8 cellular contexts compared by ENCODE assay signal in the genomic region with DNA sequence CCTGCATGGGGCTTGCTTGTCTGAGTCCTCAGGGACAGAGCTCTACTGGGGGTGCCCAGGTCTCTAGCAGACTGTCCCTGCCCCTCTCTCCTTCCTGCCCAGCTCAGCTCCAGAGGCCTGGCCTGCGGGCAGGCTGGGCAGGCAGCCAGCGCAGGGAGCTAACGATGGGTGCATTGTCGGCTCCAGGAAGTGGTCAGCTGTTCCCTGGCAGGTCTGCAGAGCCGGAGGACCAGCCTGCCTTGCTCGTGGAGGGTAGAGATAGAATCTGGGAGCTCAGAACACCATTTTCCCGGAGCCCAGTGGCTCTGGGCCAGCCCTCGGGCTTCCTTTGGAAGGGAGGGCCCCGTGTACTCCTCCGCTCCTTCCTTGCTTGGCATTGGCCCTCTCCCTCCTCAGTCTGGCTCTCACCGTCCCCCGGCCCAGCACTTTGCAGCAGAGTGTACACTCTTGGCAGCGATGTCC.
DNase-seq lines count a peak whose midpoint lies in the region; ATAC-seq, FAIRE-seq and TF ChIP-seq lines count a peak whose summit lies in the region.

No MANE protein-coding gene starts in this region.

- H3K27me3 ChIP-seq in K562 (ENCODE audit: control insufficient read depth in 2 of 2, insufficient read depth in 2 of 2, low read length in 2 of 2), result peaks cover 14 to 59% of the 10 kb centered on the region in 2 experiments
- no peaks in the 10 kb centered on the region for H3K27me3 ChIP-seq in keratinocyte (ENCODE audit: control insufficient read depth, extremely low read depth, insufficient read depth, low read length)

- dilution Hi-C loops in keratinocyte (cut with MboI; ENCODE audit: extremely low pct_ligation_motif_present, low sequenced_read_pairs), result loop anchor here (25.0 kb wide), 1 partner anchor 106 kb away; no protein-coding TSS in a partner anchor

- H3K79me2 ChIP-seq in K562 (ENCODE audit: control insufficient read depth, insufficient read depth, low read length) (no peaks in the 10 kb centered on the region), keratinocyte (ENCODE audit: control insufficient read depth, insufficient read depth, low read length) (no peaks in the 10 kb centered on the region)

- H3K4me2 ChIP-seq in K562 (ENCODE audit: insufficient read depth, low read length), result no peak overlapping the region
- H3K4me2 ChIP-seq in keratinocyte (ENCODE audit: control insufficient read depth, extremely low read depth, insufficient read depth, low read depth, low read length), result peak overlapping the region; percentile 38

- H3K4me1 ChIP-seq in K562 (replicated peaks in 1 of 2; ENCODE audit: control insufficient read depth in 2 of 2, insufficient read depth in 2 of 2, low read length in 2 of 2) (no peaks in the 10 kb centered on the region; a peak in 2 of 5 replicates), keratinocyte (ENCODE audit: control insufficient read depth, extremely low read depth, insufficient read depth, low read length) (peaks cover 27% of the 10 kb centered on the region)

- no peak overlapping the region for H3K27ac ChIP-seq in K562 (ENCODE audit: extremely low read depth, low read depth, low read length)
- peak overlapping the region; percentile 41 for H3K27ac ChIP-seq in keratinocyte (ENCODE audit: control insufficient read depth, insufficient read depth, low read length)

- in situ Hi-C loops in K562 (cut with MboI), result no loop called here

- DNase-seq in HT1080 (ENCODE audit: low read depth) (peak; percentile 97), K562 (ENCODE audit: extremely low read depth in 1 of 4, low spot score in 3 of 4) (no peak), keratinocyte (ENCODE audit: low read depth, low spot score) (no peak), stromal cell of bone marrow (ENCODE audit: low read depth) (peak; percentile 77), NCI-H510A (lab: John Stamatoyannopoulos, UW) (no peak), NCI-H146 treated with DMSO at 0.1 percent for 48 hours (lab: John Stamatoyannopoulos, UW; ENCODE audit: unreplicated experiment) (no peak)
- DNase-seq in activated CD8-positive, alpha-beta memory T cell treated with anti-CD3 and anti-CD28 coated beads, Interleukin-2, amount 50 U/mL, for 48 hours, result no peak

- H2AFZ ChIP-seq in K562 (ENCODE audit: low read depth, low read length), result no peak overlapping the region
- H2AFZ ChIP-seq in keratinocyte (ENCODE audit: control insufficient read depth, low read length), result peak overlapping the region; percentile 15

- intact Hi-C loops in K562 (cut with micrococcal nuclease), result no loop called here

- H3K9me1 ChIP-seq in K562 (ENCODE audit: control insufficient read depth, insufficient read depth, low read length) (no peaks in the 10 kb centered on the region), keratinocyte (ENCODE audit: control insufficient read depth, extremely low read depth, insufficient read depth, low read length) (no peaks in the 10 kb centered on the region)

- CTCF ChIA-PET in K562 (lab: Yijun Ruan, JAX; ENCODE audit: low intra/inter-chr PET ratio), result no interaction called here

- no peak overlapping the region for H3K9ac ChIP-seq in K562 (ENCODE audit: insufficient read depth in 1 of 2, low read depth in 2 of 2, low read length in 2 of 2)
- peak overlapping the region; percentile 42 for H3K9ac ChIP-seq in keratinocyte (ENCODE audit: control insufficient read depth, extremely low read depth, insufficient read depth, low read length)

- ATAC-seq in K562 (no peak), HG03342 (IDR thresholded peaks at IDR 0.05; ENCODE audit: unreplicated experiment) (no peak)

- H3K9me3 ChIP-seq in K562 (replicated peaks; ENCODE audit: control insufficient read depth, insufficient read depth, low read depth, low read length) (no peaks in the 10 kb centered on the region), keratinocyte (ENCODE audit: control insufficient read depth, low read depth, low read length) (no peaks in the 10 kb centered on the region)

- no peak for FAIRE-seq in K562 (lab: Jason Lieb, UNC)
- peak; percentile 62 for FAIRE-seq in keratinocyte (lab: Jason Lieb, UNC)

- TF ChIP-seq CTCF in K562 (IDR thresholded peaks at IDR 0.05 in 2 of 3, conservative IDR thresholded peaks at IDR 0.05 in 1 of 3; ENCODE audit: insufficient read depth in 2 of 3, low read depth in 1 of 3, low read length in 3 of 3) (no peak), keratinocyte (optimal IDR thresholded peaks at IDR 0.05 in 1 of 3, IDR thresholded peaks at IDR 0.05 in 1 of 3, conservative IDR thresholded peaks at IDR 0.05 in 1 of 3; ENCODE audit: extremely low read depth in 1 of 3, insufficient read depth in 2 of 3, low read length in 3 of 3) (no peak)

- POLR2A ChIA-PET in K562 (lab: Yijun Ruan, JAX), result interaction anchor here (0.7 to 1.4 kb wide), 3 partner anchors 8 to 10 kb away, joined by 3 to 7 read pairs (median 4); no protein-coding TSS in a partner anchor

- TF ChIP-seq RAD21 in K562 (CRISPR knock-in tag; conservative IDR thresholded peaks at IDR 0.05 in 1 of 2, IDR thresholded peaks at IDR 0.05 in 1 of 2), result no peak

- BruUV-seq in K562 (replicated peaks; lab: Mats Ljungman, UMichigan), result no TSS peak

- no peaks in the 10 kb centered on the region for H3K36me3 ChIP-seq in K562 (ENCODE audit: control insufficient read depth, insufficient read depth, low read length)
- H3K36me3 ChIP-seq in keratinocyte (ENCODE audit: control insufficient read depth in 2 of 2, extremely low read depth in 1 of 2, insufficient read depth in 2 of 2, low read length in 2 of 2), result peaks cover 5 to 13% of the 10 kb centered on the region in 2 experiments

- no peak for TF ChIP-seq EP300 in K562 (IDR thresholded peaks at IDR 0.05; ENCODE audit: low read length)

- H3K4me3 ChIP-seq in K562 (no peak overlapping the region), keratinocyte (ENCODE audit: control insufficient read depth in 2 of 3, extremely low read depth in 1 of 3, insufficient read depth in 2 of 3, low read depth in 1 of 3, low read length in 3 of 3) (no peak overlapping the region)

- 3% methylated on average over 13 of the region's 13 CpGs for WGBS in K562 (ENCODE audit: insufficient coverage, low coverage, missing lambda C conversion rate)

- H4K20me1 ChIP-seq in K562 (replicated peaks; ENCODE audit: control insufficient read depth, insufficient read depth, low read length), result no peaks in the 10 kb centered on the region
- H4K20me1 ChIP-seq in keratinocyte (ENCODE audit: control insufficient read depth, extremely low read depth, insufficient read depth, low read length), result no peaks in the 10 kb centered on the region

- no peak for TF ChIP-seq POLR2A in K562 (conservative IDR thresholded peaks at IDR 0.05)

TF ChIP-seq in K562, 482 proteins besides CTCF, POLR2A, EP300 and RAD21:
- TF ChIP-seq FUS (optimal IDR thresholded peaks at IDR 0.05; ENCODE audit: low read depth, low read length) (no peak), KLF6 (CRISPR knock-in tag; IDR thresholded peaks at IDR 0.05; ENCODE audit: borderline replicate concordance) (no peak), HMBOX1 (IDR thresholded peaks at IDR 0.05) (no peak), BRF1 (IDR thresholded peaks at IDR 0.05; ENCODE audit: borderline replicate concordance, extremely low read depth, insufficient read length) (no peak), GABPA (tag; conservative IDR thresholded peaks at IDR 0.05; ENCODE audit: low read depth) (peak; percentile 66)

Comparison
In these comparisons a context has a peak if more than half of its experiments do, and no peak if none do; other contexts are left out.
1. DNase-seq: peak in HT1080 (single experiment) and stromal cell of bone marrow (single experiment); none in K562 (0 of 4), keratinocyte (single experiment), activated CD8-positive, alpha-beta memory T cell treated with anti-CD3 and anti-CD28 coated beads, Interleukin-2, amount 50 U/mL, for 48 hours (single experiment), NCI-H510A (single experiment) and NCI-H146 treated with DMSO at 0.1 percent for 48 hours (single experiment).